In the genomic region with DNA sequence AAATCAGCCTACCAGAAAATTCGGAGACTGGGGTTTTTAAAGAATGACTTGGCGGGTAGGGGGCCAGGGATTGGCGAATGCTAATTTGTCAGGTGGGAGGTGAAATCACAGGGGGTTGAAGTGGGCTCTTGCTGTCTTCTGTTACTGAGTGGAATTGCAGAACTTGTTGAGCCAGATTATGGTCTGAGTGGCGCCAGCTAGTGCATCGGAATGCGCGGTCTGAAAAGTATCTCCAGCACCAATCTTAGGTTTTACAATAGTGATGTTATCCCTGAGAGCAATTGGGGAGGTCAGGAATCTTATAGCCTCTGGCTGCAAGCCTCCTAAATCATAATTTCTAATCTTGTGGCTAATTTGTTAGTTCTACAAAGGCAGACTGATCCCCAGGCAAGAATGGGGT, we compare ENCODE assay signal across 8 cellular contexts. TPM values are rescaled to one million over a fixed set of nuclear protein-coding genes. Genes with fewer than 3 reads are reported as not detected.
DNase-seq lines count a peak whose midpoint lies in the region; ATAC-seq, FAIRE-seq and TF ChIP-seq lines count a peak whose summit lies in the region.

No MANE protein-coding gene starts in this region.

- peak; percentile 14 for DNase-seq in DMS114 treated with DMSO at 0.1 percent for 48 hours (lab: John Stamatoyannopoulos, UW; ENCODE audit: unreplicated experiment)
- DNase-seq in Panc1 (ENCODE audit: low read depth, low spot score), result no peak
- DNase-seq in epithelial cell of esophagus (ENCODE audit: low read depth), result peak; percentile 51
- DNase-seq in pancreas, result peak in 2 of 6 donors; percentile 9 to 21
- no peak for DNase-seq in left lobe of liver (ENCODE audit: low spot score)
- no peak for DNase-seq in mucosa of descending colon
- no peak for DNase-seq in NCI-H748 treated with DMSO at 0.1 percent for 48 hours (lab: John Stamatoyannopoulos, UW)

- no TSS peak for BruUV-seq in Panc1 (replicated peaks; lab: Mats Ljungman, UMichigan)

- H3K4me1 ChIP-seq in Panc1 (ENCODE audit: control insufficient read depth, insufficient read depth, low read length) (peaks cover 5% of the 10 kb centered on the region; the same call in 1 of the 2 replicates), pancreas (peaks cover 0 to 13% (median 12%) of the 10 kb centered on the region in 3 donors), mucosa of descending colon (ENCODE audit: low read depth) (peaks cover 6% of the 10 kb centered on the region)

- TF ChIP-seq CTCF in Panc1 (IDR thresholded peaks at IDR 0.05) (no peak), epithelial cell of esophagus (IDR thresholded peaks at IDR 0.05; ENCODE audit: insufficient read depth, low read depth, low read length, missing control alignments) (no peak), pancreas (IDR thresholded peaks at IDR 0.05) (no peak), mucosa of descending colon (IDR thresholded peaks at IDR 0.05) (no peak)

- no peak for ATAC-seq in Panc1
- no peak for ATAC-seq in pancreas
- no peak for ATAC-seq in left lobe of liver
- no peak for ATAC-seq in GM21390 (IDR thresholded peaks at IDR 0.05; ENCODE audit: unreplicated experiment)
- ATAC-seq in mucosa of descending colon, result no peak

- FAIRE-seq in pancreas (lab: Jason Lieb, UNC), result no peak

- POLR2A ChIA-PET in Panc1 (lab: Charles Lee), result no interaction called here

- intact Hi-C loops in Panc1 (cut with micrococcal nuclease; ENCODE audit: unreplicated experiment) (no loop called here), pancreas (cut with DNase I) (no loop called here), mucosa of descending colon (cut with DNase I, micrococcal nuclease) (no loop called here)

- H3K9me3 ChIP-seq in Panc1 (ENCODE audit: control insufficient read depth, insufficient read depth, low read depth, low read length) (no peaks in the 10 kb centered on the region), pancreas (no peaks in the 10 kb centered on the region), mucosa of descending colon (no peaks in the 10 kb centered on the region)

- CTCF ChIA-PET in Panc1 (lab: Charles Lee), result no interaction called here

- in situ Hi-C loops in Panc1 (cut with HindIII; ENCODE audit: low pct_unique_long_range_greater_than_20kb, low sequenced_read_pairs), result no loop called here

- no peaks in the 10 kb centered on the region for H3K27me3 ChIP-seq in Panc1 (ENCODE audit: control insufficient read depth, insufficient read depth, low read length)
- H3K27me3 ChIP-seq in pancreas, result no peaks in the 10 kb centered on the region

- peak overlapping the region; percentile 92 to 93 for H3K4me3 ChIP-seq in Panc1 (ENCODE audit: low read depth in 2 of 2, low read length in 2 of 2)
- H3K4me3 ChIP-seq in epithelial cell of esophagus (ENCODE audit: low read length), result peak overlapping the region; percentile 86
- peak overlapping the region in 2 of 4 donors; percentile 95 to 97 for H3K4me3 ChIP-seq in pancreas
- no peak overlapping the region for H3K4me3 ChIP-seq in mucosa of descending colon

- WGBS in pancreas, 2 donors, result 70 to 74% methylated on average over 7 of the region's 7 CpGs

- H3K27ac ChIP-seq in Panc1 (ENCODE audit: low read length), result peak overlapping the region; percentile 88
- H3K27ac ChIP-seq in pancreas, result peak overlapping the region in 3 of 4 donors; percentile 95 to 99 (median 98)

- no peaks in the 10 kb centered on the region; the same call in 1 of the 2 replicates for H3K36me3 ChIP-seq in Panc1 (ENCODE audit: control insufficient read depth, insufficient read depth, low read length)
- H3K36me3 ChIP-seq in pancreas, result no peaks in the 10 kb centered on the region
- H3K36me3 ChIP-seq in mucosa of descending colon (ENCODE audit: low read depth), result no peaks in the 10 kb centered on the region

RNA-seq across cellular contexts. Expression of a gene that starts 0.8 kb away (rescaled TPM):
- total RNA-seq in Panc1 (2021; ENCODE audit: unreplicated experiment) (28.9 TPM), pancreas (10 to 100 TPM; 27.6 to 60.6 (median 40.3) TPM), left lobe of liver (46.6 TPM), mucosa of descending colon (10 to 100 TPM; 55.0 to 75.6 (median 75.2) TPM)
- polyA plus RNA-seq in Panc1 (2012; ENCODE audit: insufficient read length), result 14.3 TPM
- 10 to 100 TPM; 29.9 to 45.3 TPM for polyA plus RNA-seq in pancreas

Comparison
In these comparisons a context has a peak if more than half of its experiments do, and no peak if none do; other contexts are left out.
1. DNase-seq: peak in DMS114 treated with DMSO at 0.1 percent for 48 hours (single experiment) and epithelial cell of esophagus (single experiment); none in Panc1 (single experiment), left lobe of liver (single experiment), mucosa of descending colon (0 of 3) and NCI-H748 treated with DMSO at 0.1 percent for 48 hours (single experiment).